19 cellular contexts compared by ENCODE assay signal in genomic region chr5:122062205-122062604, GRCh38. TPM values are rescaled to one million over a fixed set of nuclear protein-coding genes. Genes with fewer than 3 reads are reported as not detected.
DNase-seq lines count a peak whose midpoint lies in the region; ATAC-seq and TF ChIP-seq lines count a peak whose summit lies in the region.
"Had no signal": no experiment of that assay in that cellular context is flagged by ENCODE, and none has a peak within 500 bp of the region (broad histone marks: within the 10 kb centered on the region; RNA-seq: fewer than 3 reads in every experiment).

No MANE protein-coding gene starts in this region.

- H3K4me2 ChIP-seq in mammary epithelial cell (ENCODE audit: insufficient read depth, low read depth, low read length) (peak overlapping the region; percentile 17), smooth muscle cell (peak overlapping the region; percentile 58)

- ATAC-seq in GM19324 (IDR thresholded peaks at IDR 0.05; ENCODE audit: low FRiP score, unreplicated experiment): no peak
- ATAC-seq: HepG2, PC-3 had no signal

- H2AFZ ChIP-seq in mammary epithelial cell (ENCODE audit: low read depth, low read length) (no peak overlapping the region), smooth muscle cell (ENCODE audit: low read depth) (no peak overlapping the region)

- no peaks in the 10 kb centered on the region for H4K20me1 ChIP-seq in mammary epithelial cell (ENCODE audit: insufficient read depth, low read length)
- H4K20me1 ChIP-seq in smooth muscle cell (ENCODE audit: low read depth): peaks cover 9% of the 10 kb centered on the region

- H3K4me1 ChIP-seq in mammary epithelial cell (ENCODE audit: insufficient read depth, low read length) (peaks cover 9% of the 10 kb centered on the region), breast epithelium (no peaks in the 10 kb centered on the region), smooth muscle cell (ENCODE audit: low read depth) (peaks cover 19% of the 10 kb centered on the region)

- H3K9ac ChIP-seq in mammary epithelial cell (ENCODE audit: insufficient read depth, low read length) (no peak overlapping the region), smooth muscle cell (ENCODE audit: low read depth) (peak overlapping the region; percentile 63)

- no TSS peak for BruUV-seq in mammary epithelial cell (replicated peaks; lab: Mats Ljungman, UMichigan)

- in situ Hi-C loops in mammary epithelial cell (cut with MboI; ENCODE audit: low sequenced_read_pairs in 2 of 2): no loop called here

- H3K79me2 ChIP-seq in mammary epithelial cell (ENCODE audit: insufficient read depth, low read length) (no peaks in the 10 kb centered on the region), smooth muscle cell (ENCODE audit: low read depth) (no peaks in the 10 kb centered on the region)

- WGBS in mammary epithelial cell (ENCODE audit: low coverage, missing lambda C conversion rate): 50% methylated on average over 1 of the region's 1 CpG
- 9% methylated on average over 1 of the region's 1 CpG for WGBS in smooth muscle cell (ENCODE audit: low lambda C conversion rate)

- TF ChIP-seq POLR2A in breast epithelium (IDR thresholded peaks at IDR 0.05): no peak

- no peaks in the 10 kb centered on the region for H3K27me3 ChIP-seq in mammary epithelial cell (ENCODE audit: insufficient read depth, low read length)
- no peaks in the 10 kb centered on the region for H3K27me3 ChIP-seq in breast epithelium
- H3K27me3 ChIP-seq in smooth muscle cell (ENCODE audit: low read depth): no peaks in the 10 kb centered on the region

- dilution Hi-C loops in mammary epithelial cell (cut with HindIII; ENCODE audit: low sequenced_read_pairs): no loop called here

- intact Hi-C loops in mammary epithelial cell (cut with micrococcal nuclease) (no loop called here), breast epithelium (cut with DNase I; ENCODE audit: low total_unique reads) (no loop called here)

- no peak overlapping the region for H3K27ac ChIP-seq in mammary epithelial cell (ENCODE audit: insufficient read depth, low read depth, low read length)
- no peak overlapping the region for H3K27ac ChIP-seq in breast epithelium
- peak overlapping the region; percentile 77 for H3K27ac ChIP-seq in smooth muscle cell (ENCODE audit: low read depth)

- H3K36me3 ChIP-seq in mammary epithelial cell (ENCODE audit: insufficient read depth, low read length): no peaks in the 10 kb centered on the region
- no peaks in the 10 kb centered on the region for H3K36me3 ChIP-seq in breast epithelium
- H3K36me3 ChIP-seq in smooth muscle cell (ENCODE audit: low read depth): peaks cover 13% of the 10 kb centered on the region

- H3K9me3 ChIP-seq in mammary epithelial cell (replicated peaks; ENCODE audit: insufficient read depth, low read length): no peaks in the 10 kb centered on the region
- H3K9me3 ChIP-seq in breast epithelium: no peaks in the 10 kb centered on the region
- no peaks in the 10 kb centered on the region for H3K9me3 ChIP-seq in smooth muscle cell (replicated peaks; ENCODE audit: low read depth)

- H3F3A ChIP-seq in smooth muscle cell (ENCODE audit: low read depth): no peaks in the 10 kb centered on the region

- H3K4me3 ChIP-seq in mammary epithelial cell (replicated peaks in 1 of 3; ENCODE audit: insufficient read depth in 1 of 3, low read depth in 2 of 3, low read length in 3 of 3) (no peak overlapping the region), breast epithelium (no peak overlapping the region), smooth muscle cell (no peak overlapping the region)

- TF ChIP-seq CTCF in mammary epithelial cell (conservative IDR thresholded peaks at IDR 0.05 in 1 of 2, IDR thresholded peaks at IDR 0.05 in 1 of 2; ENCODE audit: extremely low read depth in 1 of 2, insufficient read depth in 1 of 2, low read depth in 1 of 2, low read length in 2 of 2) (no peak), breast epithelium (IDR thresholded peaks at IDR 0.05) (no peak), smooth muscle cell (IDR thresholded peaks at IDR 0.05; ENCODE audit: borderline replicate concordance, insufficient read depth, poor library complexity, severe bottlenecking) (no peak)

- CTCF ChIA-PET in mammary epithelial cell (lab: Charles Lee; ENCODE audit: low non-redundant PET): no interaction called here

- peak; percentile 22 for DNase-seq in mammary epithelial cell
- no peak for DNase-seq in breast epithelium (ENCODE audit: low spot score in 2 of 2)
- DNase-seq in astrocyte of the hippocampus (ENCODE audit: low read depth, low spot score): peak; percentile 41
- DNase-seq in glomerular visceral epithelial cell (ENCODE audit: extremely low spot score): peak; percentile 11
- DNase-seq in smooth muscle cell (lab: John Stamatoyannopoulos, UW; ENCODE audit: unreplicated experiment): no peak
- DNase-seq in NCI-H510A (lab: John Stamatoyannopoulos, UW): no peak
- DNase-seq in DMS153 (lab: John Stamatoyannopoulos, UW): no peak
- DNase-seq: 8988T; CD4-positive, CD25-positive, alpha-beta regulatory T cell; COR-L47; H7; KG1; NCI-H1417 treated with DMSO at 0.1 percent for 48 hours; NCI-H1930; NCI-H226; NCI-H526; PC-3 had no signal

RNA-seq across cellular contexts. Expression of gene LOX, which starts 15.9 kb away (rescaled TPM):
- total RNA-seq in mammary epithelial cell: 10 to 100 TPM in 1 of 2 donors, 1 to 10 TPM in 1; 5.9 to 28.0 TPM
- polyA plus RNA-seq in mammary epithelial cell: 12.9 TPM
- polyA minus RNA-seq in mammary epithelial cell: 16.2 TPM
- 100 to 1,000 TPM in 1 of 3 donors, 10 to 100 TPM in 2; 22.4 to 162 (median 35.4) TPM for total RNA-seq in breast epithelium
- total RNA-seq in smooth muscle cell: 632 and 642 TPM in 2 replicates
- polyA plus RNA-seq in smooth muscle cell: 756 and 808 TPM in 2 replicates

Comparison
In these comparisons a context has a peak if more than half of its experiments do, and no peak if none do; other contexts are left out.
1. DNase-seq: peak in mammary epithelial cell (single experiment), astrocyte of the hippocampus (single experiment) and glomerular visceral epithelial cell (single experiment); none in breast epithelium (0 of 2), smooth muscle cell (single experiment), NCI-H510A (single experiment) and DMS153 (single experiment).